In the genomic region with DNA sequence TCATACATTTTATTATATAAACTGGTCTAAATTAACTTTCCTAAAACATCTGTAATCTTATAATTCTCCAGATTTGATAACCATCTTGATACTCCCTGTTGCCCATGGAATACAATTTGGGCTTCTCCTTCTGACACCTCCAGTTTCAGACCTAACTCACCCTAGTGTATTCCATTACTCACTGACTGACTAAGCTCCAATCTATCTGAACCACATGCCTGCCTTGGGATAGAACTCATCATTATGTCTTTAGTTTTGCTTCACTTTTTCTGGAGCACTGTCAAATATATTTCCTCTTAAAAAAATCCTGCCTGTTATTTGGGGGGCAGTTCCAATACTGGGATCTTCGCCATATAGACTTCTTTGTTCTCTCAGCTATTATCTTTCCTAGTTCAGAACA, we compare ENCODE assay signal across 18 cellular contexts. TPM values are rescaled to one million over a fixed set of nuclear protein-coding genes. Genes with fewer than 3 reads are reported as not detected.
DNase-seq lines count a peak whose midpoint lies in the region; ATAC-seq and TF ChIP-seq lines count a peak whose summit lies in the region.
"Had no signal": no experiment of that assay in that cellular context is flagged by ENCODE, and none has a peak within 500 bp of the region (broad histone marks: within the 10 kb centered on the region; RNA-seq: fewer than 3 reads in every experiment).

No MANE protein-coding gene starts in this region.

- DNase-seq in HFFc6 (peak; percentile 2), adipocyte (ENCODE audit: low read depth) (peak; percentile 36), foreskin keratinocyte (peak; percentile 49 to 78), NCI-H187 (lab: John Stamatoyannopoulos, UW) (no peak), NCI-H2196 (lab: John Stamatoyannopoulos, UW; ENCODE audit: unreplicated experiment) (no peak), dermis blood vessel endothelial cell (no peak)
- DNase-seq: activated CD4-positive, CD25-positive, alpha-beta regulatory T cell treated with anti-CD3 and anti-CD28 coated beads, Interleukin-2, amount 50 U/mL, for 72 hours; activated CD8-positive, alpha-beta memory T cell treated with anti-CD3 and anti-CD28 coated beads for 24 hours; Calu3; NCI-H345; right cardiac atrium; stimulated activated CD4-positive, alpha-beta T cell treated with anti-CD3 and anti-CD28 coated beads, Interleukin-15, amount 100 ng/mL, for 24 hours; tibial artery had no signal

- no peaks in the 10 kb centered on the region for H3K9me3 ChIP-seq in adipocyte (ENCODE audit: control insufficient read depth, low read length)
- H3K9me3 ChIP-seq: BLaER1, tibial artery had no signal

- no peaks in the 10 kb centered on the region for H3K36me3 Mint-ChIP-seq in HFFc6 (ENCODE audit: low read depth)
- H3K36me3 Mint-ChIP-seq: activated naive CD8-positive, alpha-beta T cell had no signal

- H3K4me1 Mint-ChIP-seq in HFFc6 (ENCODE audit: low read depth), result no peaks in the 10 kb centered on the region; the same call in 1 of the 2 replicates

- no peaks in the 10 kb centered on the region for H3K9me3 Mint-ChIP-seq in HFFc6

- H3K9ac ChIP-seq in adipocyte (ENCODE audit: low read length), result no peak overlapping the region
- H3K9ac ChIP-seq: BLaER1 had no signal

- peak overlapping the region; percentile 19 for H3K27ac ChIP-seq in foreskin keratinocyte
- H3K27ac ChIP-seq: BLaER1, tibial artery had no signal

- no peaks in the 10 kb centered on the region for H3K27me3 ChIP-seq in adipocyte (replicated peaks; ENCODE audit: control insufficient read depth, insufficient read depth, low read length)
- H3K27me3 ChIP-seq in foreskin keratinocyte, result no peaks in the 10 kb centered on the region
- H3K27me3 ChIP-seq: tibial artery had no signal

- TF ChIP-seq CTCF in HFFc6 (IDR thresholded peaks at IDR 0.05) (no peak), foreskin keratinocyte (conservative IDR thresholded peaks at IDR 0.05) (no peak)

- H3K27ac Mint-ChIP-seq in HFFc6, result no peak overlapping the region
- H3K27ac Mint-ChIP-seq: activated naive CD8-positive, alpha-beta T cell had no signal

- H3K4me1 ChIP-seq in adipocyte (ENCODE audit: control insufficient read depth, insufficient read depth, low read length) (peaks cover 22% of the 10 kb centered on the region), foreskin keratinocyte (peaks cover 14% of the 10 kb centered on the region)

- peak; percentile 95 for ATAC-seq in foreskin keratinocyte
- no peak for ATAC-seq in GM19328 (IDR thresholded peaks at IDR 0.05; ENCODE audit: unreplicated experiment)
- ATAC-seq: right cardiac atrium had no signal

- no peak overlapping the region for H3K4me3 ChIP-seq in adipocyte (ENCODE audit: low read length)
- H3K4me3 ChIP-seq: BLaER1, tibial artery had no signal

- H3K4me3 Mint-ChIP-seq in HFFc6, result no peak overlapping the region
- H3K4me3 Mint-ChIP-seq: activated naive CD8-positive, alpha-beta T cell had no signal

- no peaks in the 10 kb centered on the region for H3K27me3 Mint-ChIP-seq in HFFc6 (ENCODE audit: insufficient read depth)
- H3K27me3 Mint-ChIP-seq: activated naive CD8-positive, alpha-beta T cell had no signal

- H3K36me3 ChIP-seq in adipocyte (ENCODE audit: control insufficient read depth, insufficient read depth, low read length, severe bottlenecking), result no peaks in the 10 kb centered on the region
- H3K36me3 ChIP-seq: BLaER1, tibial artery had no signal

RNA-seq across cellular contexts. Expression of a gene that starts 4.9 kb away (rescaled TPM):
- under 1 TPM; 0.02 to 0.41 (median 0.20) TPM for total RNA-seq in HFFc6 (2021; fragmentation: NEBNext Ultra II Directional; extraction: Animal tissue kit (Norgen Biotek cat#: 25700))
- 0.81 and 1.0 TPM in 2 replicates for total RNA-seq in foreskin keratinocyte
- 0.08 and 0.16 TPM in 2 replicates for polyA plus RNA-seq in foreskin keratinocyte
- 3.7 and 11.4 TPM in 2 replicates for total RNA-seq in dermis blood vessel endothelial cell
- total RNA-seq: M059J, RPMI7951 had no signal

Comparison
In these comparisons a context has a peak if more than half of its experiments do, and no peak if none do; other contexts are left out.
1. DNase-seq: peak in HFFc6 (single experiment), adipocyte (single experiment) and foreskin keratinocyte (2 of 2); none in NCI-H187 (0 of 2), NCI-H2196 (single experiment) and dermis blood vessel endothelial cell (single experiment).